23 cellular contexts compared by ENCODE assay signal in genomic region chr5:150573216-150573615, GRCh38.
"Had no signal": no experiment of that assay in that cellular context is flagged by ENCODE, and none has a peak within 500 bp of the region (broad histone marks: within the 10 kb centered on the region; RNA-seq: fewer than 3 reads in every experiment).

No MANE protein-coding gene starts in this region.

- H3K27me3 ChIP-seq: dorsolateral prefrontal cortex, gastrocnemius medialis, neural progenitor cell, ovary, suprapubic skin, thyroid gland, upper lobe of left lung, vagina had no signal

- H3K27ac ChIP-seq: dorsolateral prefrontal cortex, gastrocnemius medialis, neural progenitor cell, ovary, suprapubic skin, thyroid gland, upper lobe of left lung, vagina had no signal

- H3K4me3 Mint-ChIP-seq: immature natural killer cell; naive B cell; neural progenitor cell; stimulated activated effector memory CD8-positive, alpha-beta T cell treated with anti-CD3 and anti-CD28 coated beads, Interleukin-12 subunit alpha, Interleukin-12 subunit beta, amount 100 ng/mL, for 72 hours had no signal

- H3K4me1 ChIP-seq: gastrocnemius medialis, neural progenitor cell, suprapubic skin, thyroid gland, vagina had no signal

- H3K27ac Mint-ChIP-seq: neural progenitor cell; stimulated activated effector memory CD8-positive, alpha-beta T cell treated with anti-CD3 and anti-CD28 coated beads, Interleukin-12 subunit alpha, Interleukin-12 subunit beta, amount 100 ng/mL, for 72 hours had no signal

- H3K36me3 Mint-ChIP-seq: immature natural killer cell; naive B cell; neural progenitor cell; stimulated activated effector memory CD8-positive, alpha-beta T cell treated with anti-CD3 and anti-CD28 coated beads, Interleukin-12 subunit alpha, Interleukin-12 subunit beta, amount 100 ng/mL, for 72 hours had no signal

- H3K9me3 ChIP-seq: gastrocnemius medialis, ovary, suprapubic skin, thyroid gland, upper lobe of left lung, vagina had no signal

- H3K36me3 ChIP-seq: gastrocnemius medialis, neural progenitor cell, ovary, suprapubic skin, thyroid gland, upper lobe of left lung, vagina had no signal

- ATAC-seq: esophagus mucosa; gastrocnemius medialis; left colon; left ventricle myocardium superior; right cardiac atrium; stimulated activated effector memory CD8-positive, alpha-beta T cell treated with anti-CD3 and anti-CD28 coated beads, Interleukin-12 subunit alpha, Interleukin-12 subunit beta, amount 100 ng/mL, for 72 hours; stimulated activated naive CD8-positive, alpha-beta T cell treated with anti-CD3 and anti-CD28 coated beads, Interleukin-15, Interleukin-2, amounts not matched to agents 100 U/mL and 50 U/mL, for 24 hours had no signal

- H3K9me3 Mint-ChIP-seq: immature natural killer cell; neural progenitor cell; stimulated activated effector memory CD8-positive, alpha-beta T cell treated with anti-CD3 and anti-CD28 coated beads, Interleukin-12 subunit alpha, Interleukin-12 subunit beta, amount 100 ng/mL, for 72 hours had no signal

- DNase-seq: cortex of kidney; effector memory CD4-positive, alpha-beta T cell; immature natural killer cell; left ventricle myocardium superior; mesenchymal stem cell; naive B cell; nucleus accumbens; stimulated activated CD4-positive, alpha-beta T cell treated with anti-CD3 and anti-CD28 coated beads, Interleukin-4, amount 100 ng/mL, for 1 hour; stimulated activated CD8-positive, alpha-beta memory T cell treated with anti-CD3 and anti-CD28 coated beads, Interleukin-4, amount 100 ng/mL, for 48 hours; stimulated activated naive CD8-positive, alpha-beta T cell treated with anti-CD3 and anti-CD28 coated beads, Interleukin-15, Interleukin-2, amounts not matched to agents 100 U/mL and 50 U/mL, for 24 hours; thyroid gland; upper lobe of left lung had no signal

- H3K27me3 Mint-ChIP-seq: naive B cell had no signal

- H2AFZ ChIP-seq: neural progenitor cell had no signal

- H3K4me1 Mint-ChIP-seq: immature natural killer cell; neural progenitor cell; stimulated activated effector memory CD8-positive, alpha-beta T cell treated with anti-CD3 and anti-CD28 coated beads, Interleukin-12 subunit alpha, Interleukin-12 subunit beta, amount 100 ng/mL, for 72 hours had no signal

- H3K4me3 ChIP-seq: dorsolateral prefrontal cortex, gastrocnemius medialis, lung, neural progenitor cell, ovary, suprapubic skin, thyroid gland, upper lobe of left lung, vagina had no signal

- H3K4me2 ChIP-seq: neural progenitor cell had no signal
